21 cellular contexts compared by ENCODE assay signal in the genomic region with DNA sequence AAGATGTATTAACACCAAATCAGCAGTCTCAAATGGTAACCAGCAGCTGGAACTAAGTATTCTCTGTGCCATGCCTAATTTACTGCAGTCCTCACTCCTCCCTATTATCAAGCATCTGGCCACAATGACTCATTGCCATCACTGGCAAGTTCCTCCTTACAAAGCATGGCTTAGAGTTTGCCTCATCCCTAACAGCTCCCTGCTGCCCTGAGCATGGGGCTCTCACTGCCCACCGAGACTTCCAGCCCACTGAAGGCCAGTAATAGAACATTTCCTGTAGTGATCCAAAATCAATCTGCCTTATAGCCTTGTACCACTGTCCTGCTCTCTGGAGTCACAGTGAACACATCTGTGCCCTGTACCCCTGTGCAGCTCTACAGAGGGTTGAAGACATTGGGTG.
DNase-seq lines count a peak whose midpoint lies in the region; ATAC-seq and TF ChIP-seq lines count a peak whose summit lies in the region.
"Had no signal": no experiment of that assay in that cellular context is flagged by ENCODE, and none has a peak within 500 bp of the region (broad histone marks: within the 10 kb centered on the region; RNA-seq: fewer than 3 reads in every experiment).

No MANE protein-coding gene starts in this region.

- no peak overlapping the region for H3K56ac ChIP-seq in IMR-90 (ENCODE audit: extremely low read depth, insufficient read depth, low read length)

- TF ChIP-seq EP300 in sigmoid colon (IDR thresholded peaks at IDR 0.05) = no peak

- TF ChIP-seq RAD21 in IMR-90 (IDR thresholded peaks at IDR 0.05; ENCODE audit: low read length) = no peak

- in situ Hi-C loops in IMR-90 (cut with MboI; ENCODE audit: low sequenced_read_pairs) = no loop called here

- H3K27me3 ChIP-seq in IMR-90 (ENCODE audit: control insufficient read depth, insufficient read depth, low read length) = no peaks in the 10 kb centered on the region
- H3K27me3 ChIP-seq in foreskin keratinocyte = peaks cover 3% of the 10 kb centered on the region
- H3K27me3 ChIP-seq in sigmoid colon = no peaks in the 10 kb centered on the region
- H3K27me3 ChIP-seq: esophagus muscularis mucosa, SJSA1 had no signal

- no peaks in the 10 kb centered on the region for H4K20me1 ChIP-seq in IMR-90 (ENCODE audit: insufficient read depth, low read length)

- no peak overlapping the region for H3K4me2 ChIP-seq in IMR-90 (ENCODE audit: low read depth, low read length)

- H3K18ac ChIP-seq in IMR-90 (ENCODE audit: low read depth, low read length) = no peak overlapping the region

- H3K27ac ChIP-seq in IMR-90 (ENCODE audit: insufficient read depth, low read length) (no peak overlapping the region), foreskin keratinocyte (no peak overlapping the region), sigmoid colon (no peak overlapping the region)
- H3K27ac ChIP-seq: esophagus muscularis mucosa, parathyroid adenoma, SJSA1 had no signal

- H3K9me1 ChIP-seq in IMR-90 (ENCODE audit: insufficient read depth, low read length) = peaks cover 4% of the 10 kb centered on the region; the same call in 1 of the 2 replicates

- H3K9ac ChIP-seq in IMR-90 (ENCODE audit: low read depth, low read length) = no peak overlapping the region
- H3K9ac ChIP-seq: parathyroid adenoma had no signal

- H3K36me3 Mint-ChIP-seq in WTC11 = no peaks in the 10 kb centered on the region
- H3K36me3 Mint-ChIP-seq: activated CD8-positive, alpha-beta memory T cell treated with anti-CD3 and anti-CD28 coated beads, Interleukin-2, amount 10 ng/mL, durations not matched to agents 7 days and 5 days had no signal

- CTCF ChIA-PET in IMR-90 (lab: Yijun Ruan, JAX) = no interaction called here
- CTCF ChIA-PET in WTC11 (lab: Charles Lee) = no interaction called here

- H4K8ac ChIP-seq in IMR-90 (ENCODE audit: low read depth in 2 of 2, low read length in 2 of 2) = no peak overlapping the region

- no peak overlapping the region for H2BK120ac ChIP-seq in IMR-90 (ENCODE audit: low read depth, low read length)

- H4K5ac ChIP-seq in IMR-90 (ENCODE audit: low read depth, low read length) = no peak overlapping the region

- intact Hi-C loops in IMR-90 (cut with micrococcal nuclease) = no loop called here
- intact Hi-C loops in sigmoid colon (cut with DNase I) = no loop called here

- H2BK5ac ChIP-seq in IMR-90 (ENCODE audit: low read depth, low read length, poor library complexity, severe bottlenecking) = no peak overlapping the region

- no peak overlapping the region for H2AFZ ChIP-seq in IMR-90 (replicated peaks; ENCODE audit: low read length, poor library complexity)
- H2AFZ ChIP-seq: parathyroid adenoma had no signal

- no peak overlapping the region for H2BK15ac ChIP-seq in IMR-90 (ENCODE audit: low read depth, low read length)

- peaks cover 4% of the 10 kb centered on the region for H3K9me3 Mint-ChIP-seq in WTC11
- H3K9me3 Mint-ChIP-seq: activated T-helper 2 cell treated with anti-CD3 and anti-CD28 coated beads, Interferon-gamma antibody, Interleukin-2, Interleukin-4, amounts not matched to agents 10 μg/mL and 5 μg/mL and 100 μg/mL, durations not matched to agents 14 hours and 24 hours and 36 hours had no signal

- no peaks in the 10 kb centered on the region for H3K79me1 ChIP-seq in IMR-90 (ENCODE audit: low read depth in 1 of 2, low read length in 2 of 2)

- H3K27ac Mint-ChIP-seq in WTC11 = no peak overlapping the region; the same call in 1 of the 2 replicates
- H3K27ac Mint-ChIP-seq: activated CD8-positive, alpha-beta memory T cell treated with anti-CD3 and anti-CD28 coated beads, Interleukin-2, amount 10 ng/mL, durations not matched to agents 7 days and 5 days; activated T-helper 2 cell treated with anti-CD3 and anti-CD28 coated beads, Interferon-gamma antibody, Interleukin-2, Interleukin-4, amounts not matched to agents 10 μg/mL and 5 μg/mL and 100 μg/mL, durations not matched to agents 14 hours and 24 hours and 36 hours; naive B cell had no signal

- dilution Hi-C loops in IMR-90 (cut with HindIII; ENCODE audit: low sequenced_read_pairs, unreplicated experiment) = no loop called here

- no peak overlapping the region for H3K4me3 Mint-ChIP-seq in WTC11
- H3K4me3 Mint-ChIP-seq: activated CD8-positive, alpha-beta memory T cell treated with anti-CD3 and anti-CD28 coated beads, Interleukin-2, amount 10 ng/mL, durations not matched to agents 7 days and 5 days; naive B cell had no signal

- H3K4me1 Mint-ChIP-seq in WTC11 = peaks cover 50% of the 10 kb centered on the region
- H3K4me1 Mint-ChIP-seq: activated CD8-positive, alpha-beta memory T cell treated with anti-CD3 and anti-CD28 coated beads, Interleukin-2, amount 10 ng/mL, durations not matched to agents 7 days and 5 days had no signal

- no peak overlapping the region for H3K14ac ChIP-seq in IMR-90 (replicated peaks; ENCODE audit: low read depth, low read length)

- POLR2A ChIA-PET in IMR-90 (lab: Charles Lee; ENCODE audit: unreplicated experiment) (no interaction called here), WTC11 (lab: Charles Lee) (no interaction called here)

- H3K23ac ChIP-seq in IMR-90 (ENCODE audit: low read depth, low read length) = no peak overlapping the region

- no peak overlapping the region for H3K4ac ChIP-seq in IMR-90 (ENCODE audit: low read depth, low read length)

- H4K91ac ChIP-seq in IMR-90 (ENCODE audit: insufficient read depth, low read depth, low read length) = no peak overlapping the region

- H3K27me3 Mint-ChIP-seq in WTC11 (ENCODE audit: low read depth) = no peaks in the 10 kb centered on the region
- H3K27me3 Mint-ChIP-seq: activated CD8-positive, alpha-beta memory T cell treated with anti-CD3 and anti-CD28 coated beads, Interleukin-2, amount 10 ng/mL, durations not matched to agents 7 days and 5 days; naive B cell had no signal

- TF ChIP-seq CTCF in IMR-90 (conservative IDR thresholded peaks at IDR 0.05; ENCODE audit: low read depth, low read length) (no peak), foreskin keratinocyte (conservative IDR thresholded peaks at IDR 0.05) (no peak), WTC11 (IDR thresholded peaks at IDR 0.05) (no peak), sigmoid colon (IDR thresholded peaks at IDR 0.05) (no peak)

- H3K36me3 ChIP-seq in IMR-90 (ENCODE audit: control insufficient read depth, insufficient read depth, low read length) (no peaks in the 10 kb centered on the region), sigmoid colon (no peaks in the 10 kb centered on the region)
- H3K36me3 ChIP-seq: esophagus muscularis mucosa, SJSA1 had no signal

- H2AK9ac ChIP-seq in IMR-90 (replicated peaks; ENCODE audit: low read depth, low read length, poor library complexity) = no peak overlapping the region

- no peak overlapping the region for H2BK20ac ChIP-seq in IMR-90 (ENCODE audit: low read depth, low read length)

- H3K4me1 ChIP-seq in IMR-90 (ENCODE audit: control insufficient read depth, insufficient read depth, low read length) (peaks cover 11% of the 10 kb centered on the region), foreskin keratinocyte (no peaks in the 10 kb centered on the region), sigmoid colon (peaks cover 0 to 20% (median 13%) of the 10 kb centered on the region in 4 donors)
- H3K4me1 ChIP-seq: parathyroid adenoma had no signal

- ATAC-seq in IMR-90 (ENCODE audit: low read depth) (peak; percentile 38; the same call in 1 of the 2 replicates), foreskin keratinocyte (peak; percentile 65), WTC11 (no peak), HG02610 (IDR thresholded peaks at IDR 0.05; ENCODE audit: unreplicated experiment) (no peak)
- ATAC-seq: activated CD8-positive, alpha-beta memory T cell treated with anti-CD3 and anti-CD28 coated beads, Interleukin-2, amount 10 ng/mL, durations not matched to agents 7 days and 5 days; GM12878 had no signal

- no TSS peak for BruUV-seq in IMR-90 (replicated peaks; lab: Mats Ljungman, UMichigan)

- H3K4me3 ChIP-seq in IMR-90 (ENCODE audit: insufficient read depth, low read depth, low read length) (no peak overlapping the region), sigmoid colon (no peak overlapping the region)
- H3K4me3 ChIP-seq: esophagus muscularis mucosa, GM12878, SJSA1 had no signal

- WGBS in IMR-90 (ENCODE audit: extremely low coverage in 2 of 2, insufficient read length in 1 of 2), 2 experiments = 100% methylated on average over 1 of the region's 1 CpG; no CpG with 5 or more reads in 1 of the 2 experiments
- 86 to 92% methylated on average over 1 of the region's 1 CpG for WGBS in sigmoid colon, 2 donors

- DNase-seq in Daoy (ENCODE audit: low read depth) = peak; percentile 67
- peak; percentile 55 for DNase-seq in IMR-90
- peak; percentile 53 for DNase-seq in astrocyte of the hippocampus (ENCODE audit: low read depth, low spot score)
- peak in 1 of 2 donors; percentile 33 for DNase-seq in foreskin keratinocyte
- no peak for DNase-seq in WTC11 (ENCODE audit: low spot score)
- DNase-seq in activated CD4-positive, alpha-beta T cell treated with anti-CD3 and anti-CD28 coated beads for 4 hours = no peak
- no peak for DNase-seq in sigmoid colon
- DNase-seq: activated CD4-positive, CD25-positive, alpha-beta regulatory T cell treated with anti-CD3 and anti-CD28 coated beads, Interleukin-2, amount 50 U/mL, for 72 hours; activated CD8-positive, alpha-beta memory T cell treated with anti-CD3 and anti-CD28 coated beads, Interleukin-2, amount 10 ng/mL, durations not matched to agents 7 days and 5 days; caudate nucleus; naive B cell; NCI-H1092; NCI-H2081; NCI-H524; stimulated activated CD4-positive, alpha-beta T cell treated with anti-CD3 and anti-CD28 coated beads, Interleukin-4, amount 100 ng/mL, for 1 hour had no signal

- H3K9me3 ChIP-seq in IMR-90 (ENCODE audit: control insufficient read depth, insufficient read depth, low read length) (no peaks in the 10 kb centered on the region), sigmoid colon (no peaks in the 10 kb centered on the region)
- H3K9me3 ChIP-seq: esophagus muscularis mucosa, SJSA1 had no signal

- no peak for TF ChIP-seq POLR2A in IMR-90 (IDR thresholded peaks at IDR 0.05; ENCODE audit: low read depth, low read length)
- TF ChIP-seq POLR2A in sigmoid colon (IDR thresholded peaks at IDR 0.05) = no peak

- no peak overlapping the region for H2AK5ac ChIP-seq in IMR-90 (ENCODE audit: low read depth, low read length)

TF ChIP-seq in WTC11, 78 proteins besides CTCF, POLR2A, EP300 and RAD21 (continues in another document):
- no peak for TF ChIP-seq ZNF232 (CRISPR knock-in tag; IDR thresholded peaks at IDR 0.05)

Comparison
In these comparisons a context has a peak if more than half of its experiments do, and no peak if none do; other contexts are left out.
1. DNase-seq: peak in Daoy (single experiment), IMR-90 (single experiment) and astrocyte of the hippocampus (single experiment); none in WTC11 (single experiment), activated CD4-positive, alpha-beta T cell treated with anti-CD3 and anti-CD28 coated beads for 4 hours (0 of 2) and sigmoid colon (single experiment).
2. ATAC-seq: peak in IMR-90 (single experiment) and foreskin keratinocyte (single experiment); none in WTC11 (single experiment) and HG02610 (single experiment).